1 cellular context compared by ENCODE assay signal in genomic region chr1:44290250-44291094, GRCh38.
TF ChIP-seq lines count a peak whose summit lies in the region.

No MANE protein-coding gene starts in this region.

TF ChIP-seq in K562, 482 proteins besides CTCF, POLR2A, EP300 and RAD21 (continued from another document and continues in another):
- no peak; the same call in 1 of the 2 replicates for TF ChIP-seq THRB (CRISPR knock-in tag; conservative IDR thresholded peaks at IDR 0.05)
- no peak for TF ChIP-seq CBX8 (IDR thresholded peaks at IDR 0.05; ENCODE audit: borderline replicate concordance, extremely low read depth, low read depth, low read length, poor library complexity, severe bottlenecking)
- peak; percentile 66; the same call in 1 of the 2 replicates for TF ChIP-seq ZNF740 (CRISPR knock-in tag; IDR thresholded peaks at IDR 0.05)
- TF ChIP-seq ZNF740 (tag; IDR thresholded peaks at IDR 0.05): peak in 1 of 2 experiments; percentile 69; a peak in 1 of 4 replicates
- TF ChIP-seq, protein P1, sequence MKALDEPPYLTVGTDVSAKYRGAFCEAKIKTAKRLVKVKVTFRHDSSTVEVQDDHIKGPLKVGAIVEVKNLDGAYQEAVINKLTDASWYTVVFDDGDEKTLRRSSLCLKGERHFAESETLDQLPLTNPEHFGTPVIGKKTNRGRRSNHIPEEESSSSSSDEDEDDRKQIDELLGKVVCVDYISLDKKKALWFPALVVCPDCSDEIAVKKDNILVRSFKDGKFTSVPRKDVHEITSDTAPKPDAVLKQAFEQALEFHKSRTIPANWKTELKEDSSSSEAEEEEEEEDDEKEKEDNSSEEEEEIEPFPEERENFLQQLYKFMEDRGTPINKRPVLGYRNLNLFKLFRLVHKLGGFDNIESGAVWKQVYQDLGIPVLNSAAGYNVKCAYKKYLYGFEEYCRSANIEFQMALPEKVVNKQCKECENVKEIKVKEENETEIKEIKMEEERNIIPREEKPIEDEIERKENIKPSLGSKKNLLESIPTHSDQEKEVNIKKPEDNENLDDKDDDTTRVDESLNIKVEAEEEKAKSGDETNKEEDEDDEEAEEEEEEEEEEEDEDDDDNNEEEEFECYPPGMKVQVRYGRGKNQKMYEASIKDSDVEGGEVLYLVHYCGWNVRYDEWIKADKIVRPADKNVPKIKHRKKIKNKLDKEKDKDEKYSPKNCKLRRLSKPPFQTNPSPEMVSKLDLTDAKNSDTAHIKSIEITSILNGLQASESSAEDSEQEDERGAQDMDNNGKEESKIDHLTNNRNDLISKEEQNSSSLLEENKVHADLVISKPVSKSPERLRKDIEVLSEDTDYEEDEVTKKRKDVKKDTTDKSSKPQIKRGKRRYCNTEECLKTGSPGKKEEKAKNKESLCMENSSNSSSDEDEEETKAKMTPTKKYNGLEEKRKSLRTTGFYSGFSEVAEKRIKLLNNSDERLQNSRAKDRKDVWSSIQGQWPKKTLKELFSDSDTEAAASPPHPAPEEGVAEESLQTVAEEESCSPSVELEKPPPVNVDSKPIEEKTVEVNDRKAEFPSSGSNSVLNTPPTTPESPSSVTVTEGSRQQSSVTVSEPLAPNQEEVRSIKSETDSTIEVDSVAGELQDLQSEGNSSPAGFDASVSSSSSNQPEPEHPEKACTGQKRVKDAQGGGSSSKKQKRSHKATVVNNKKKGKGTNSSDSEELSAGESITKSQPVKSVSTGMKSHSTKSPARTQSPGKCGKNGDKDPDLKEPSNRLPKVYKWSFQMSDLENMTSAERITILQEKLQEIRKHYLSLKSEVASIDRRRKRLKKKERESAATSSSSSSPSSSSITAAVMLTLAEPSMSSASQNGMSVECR (CRISPR knock-in tag; IDR thresholded peaks at IDR 0.05): no peak
- TF ChIP-seq, protein P2, sequence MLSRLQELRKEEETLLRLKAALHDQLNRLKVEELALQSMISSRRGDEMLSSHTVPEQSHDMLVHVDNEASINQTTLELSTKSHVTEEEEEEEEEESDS (CRISPR knock-in tag; IDR thresholded peaks at IDR 0.05): no peak
- peak; percentile 68; the same call in 1 of the 2 replicates for TF ChIP-seq ZBTB17 (CRISPR knock-in tag; IDR thresholded peaks at IDR 0.05)
- no peak for TF ChIP-seq SMAD1 (IDR thresholded peaks at IDR 0.05; ENCODE audit: low read depth, low read length, partially characterized antibody)
- TF ChIP-seq ZKSCAN1 (IDR thresholded peaks at IDR 0.05; ENCODE audit: low read depth, low read length): 0 out of 2 replicates have a peak, but pooled peaks have one; percentile 25
- TF ChIP-seq RNF2 (IDR thresholded peaks at IDR 0.05): peak; percentile 95
- no peak for TF ChIP-seq SPI1 (IDR thresholded peaks at IDR 0.05; ENCODE audit: borderline replicate concordance, low read depth, low read length)
- no peak for TF ChIP-seq ZFPM2 (CRISPR knock-in tag; IDR thresholded peaks at IDR 0.05)
- TF ChIP-seq ZNF277 (CRISPR knock-in tag; IDR thresholded peaks at IDR 0.05; ENCODE audit: borderline replicate concordance): no peak
- no peak for TF ChIP-seq BMI1 (IDR thresholded peaks at IDR 0.05; ENCODE audit: low read length)
- no peak; the same call in 1 of the 2 replicates for TF ChIP-seq JUN (IDR thresholded peaks at IDR 0.05; ENCODE audit: borderline replicate concordance, low read depth, low read length)
- no peak for TF ChIP-seq JUN (CRISPR knock-in tag; IDR thresholded peaks at IDR 0.05; ENCODE audit: borderline replicate concordance)
- TF ChIP-seq MYBL2 (IDR thresholded peaks at IDR 0.05; ENCODE audit: low read depth): peak; percentile 46; the same call in 1 of the 2 replicates
- TF ChIP-seq MYBL2 (CRISPR knock-in tag; IDR thresholded peaks at IDR 0.05; ENCODE audit: borderline replicate concordance): no peak
- no peak for TF ChIP-seq CHD2 (IDR thresholded peaks at IDR 0.05; ENCODE audit: low read depth, low read length)
- TF ChIP-seq HDGF (IDR thresholded peaks at IDR 0.05): no peak
- no peak for TF ChIP-seq PYGO2 (tag; IDR thresholded peaks at IDR 0.05)
- TF ChIP-seq FOXK1 (CRISPR knock-in tag; IDR thresholded peaks at IDR 0.05; ENCODE audit: borderline replicate concordance): no peak
- no peak; the same call in 1 of the 2 replicates for TF ChIP-seq KLF6 (CRISPR knock-in tag; IDR thresholded peaks at IDR 0.05; ENCODE audit: borderline replicate concordance)
- peak; percentile 81; the same call in 1 of the 2 replicates for TF ChIP-seq ETV5 (CRISPR knock-in tag; IDR thresholded peaks at IDR 0.05; ENCODE audit: low read depth)
- TF ChIP-seq DDX20 (tag; IDR thresholded peaks at IDR 0.05; ENCODE audit: low read depth): no peak
- TF ChIP-seq ETV6 (IDR thresholded peaks at IDR 0.05; ENCODE audit: borderline replicate concordance in 1 of 2, low read depth in 2 of 2, low read length in 1 of 2): no peak
- 0 out of 2 replicates have a peak, but pooled peaks have one; percentile 56 for TF ChIP-seq ETV6 (CRISPR knock-in tag; IDR thresholded peaks at IDR 0.05; ENCODE audit: borderline replicate concordance)
- TF ChIP-seq NR2C2 (CRISPR knock-in tag; IDR thresholded peaks at IDR 0.05): peak; percentile 60
- TF ChIP-seq NR2C2 (tag; IDR thresholded peaks at IDR 0.05): peak; percentile 64; the same call in 1 of the 2 replicates
- peak; percentile 52 to 97 for TF ChIP-seq RCOR1 (IDR thresholded peaks at IDR 0.05; ENCODE audit: borderline replicate concordance in 1 of 2, low read depth in 2 of 2, low read length in 2 of 2)
- TF ChIP-seq RHOXF2B (CRISPR knock-in tag; conservative IDR thresholded peaks at IDR 0.05): no peak
- TF ChIP-seq ZNF174 (CRISPR knock-in tag; IDR thresholded peaks at IDR 0.05): no peak
- TF ChIP-seq NFIX (CRISPR knock-in tag; IDR thresholded peaks at IDR 0.05; ENCODE audit: low read depth): no peak
- TF ChIP-seq SUPT5H (IDR thresholded peaks at IDR 0.05): no peak
- no peak for TF ChIP-seq ZNF282 (CRISPR knock-in tag; IDR thresholded peaks at IDR 0.05)
- no peak for TF ChIP-seq ZNF121 (CRISPR knock-in tag; conservative IDR thresholded peaks at IDR 0.05)
- no peak for TF ChIP-seq ERF (CRISPR knock-in tag; IDR thresholded peaks at IDR 0.05)
- TF ChIP-seq HDAC6 (IDR thresholded peaks at IDR 0.05; ENCODE audit: low read depth, low read length): no peak
- no peak for TF ChIP-seq RFX1 (IDR thresholded peaks at IDR 0.05)
- no peak for TF ChIP-seq HOXB6 (CRISPR knock-in tag; IDR thresholded peaks at IDR 0.05; ENCODE audit: borderline replicate concordance)
- 0 out of 4 replicates have a peak, but pooled peaks of 1 of the 2 experiments have one; percentile 63 for TF ChIP-seq UBTF (IDR thresholded peaks at IDR 0.05; ENCODE audit: borderline replicate concordance in 1 of 2, low read depth in 2 of 2, low read length in 2 of 2)
- TF ChIP-seq ZNF217 (CRISPR knock-in tag; IDR thresholded peaks at IDR 0.05): no peak
- peak; percentile 69; the same call in 1 of the 2 replicates for TF ChIP-seq MEF2D (tag; conservative IDR thresholded peaks at IDR 0.05; ENCODE audit: low read depth)
- no peak for TF ChIP-seq HLTF (IDR thresholded peaks at IDR 0.05)
- TF ChIP-seq ESRRB (CRISPR knock-in tag; IDR thresholded peaks at IDR 0.05; ENCODE audit: borderline replicate concordance): no peak
- no peak for TF ChIP-seq BCL6 (CRISPR knock-in tag; IDR thresholded peaks at IDR 0.05)
- TF ChIP-seq NUFIP1 (IDR thresholded peaks at IDR 0.05; ENCODE audit: partially characterized antibody): no peak
- TF ChIP-seq ZBED1 (IDR thresholded peaks at IDR 0.05): no peak
- TF ChIP-seq LEF1 (IDR thresholded peaks at IDR 0.05): peak; percentile 98
- no peak for TF ChIP-seq ZNF717 (CRISPR knock-in tag; IDR thresholded peaks at IDR 0.05)
- TF ChIP-seq NELFE (IDR thresholded peaks at IDR 0.05; ENCODE audit: insufficient read depth, insufficient read length): no peak
- TF ChIP-seq RBM39 (optimal IDR thresholded peaks at IDR 0.05; ENCODE audit: low read depth, low read length): no peak
- no peak for TF ChIP-seq TAF15 (IDR thresholded peaks at IDR 0.05; ENCODE audit: low read depth, low read length)
- no peak for TF ChIP-seq NR4A1 (CRISPR knock-in tag; IDR thresholded peaks at IDR 0.05)
- peak; percentile 90 for TF ChIP-seq NR4A1 (tag; IDR thresholded peaks at IDR 0.05)
- peak; percentile 96 for TF ChIP-seq HES1 (IDR thresholded peaks at IDR 0.05; ENCODE audit: low read depth)
- TF ChIP-seq ETV1 (tag; conservative IDR thresholded peaks at IDR 0.05; ENCODE audit: low read depth): peak; percentile 42
- no peak for TF ChIP-seq PURB (CRISPR knock-in tag; IDR thresholded peaks at IDR 0.05; ENCODE audit: low read depth)
- TF ChIP-seq, protein P3, sequence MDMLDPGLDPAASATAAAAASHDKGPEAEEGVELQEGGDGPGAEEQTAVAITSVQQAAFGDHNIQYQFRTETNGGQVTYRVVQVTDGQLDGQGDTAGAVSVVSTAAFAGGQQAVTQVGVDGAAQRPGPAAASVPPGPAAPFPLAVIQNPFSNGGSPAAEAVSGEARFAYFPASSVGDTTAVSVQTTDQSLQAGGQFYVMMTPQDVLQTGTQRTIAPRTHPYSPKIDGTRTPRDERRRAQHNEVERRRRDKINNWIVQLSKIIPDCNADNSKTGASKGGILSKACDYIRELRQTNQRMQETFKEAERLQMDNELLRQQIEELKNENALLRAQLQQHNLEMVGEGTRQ (CRISPR knock-in tag; IDR thresholded peaks at IDR 0.05): no peak
- TF ChIP-seq, protein P4, sequence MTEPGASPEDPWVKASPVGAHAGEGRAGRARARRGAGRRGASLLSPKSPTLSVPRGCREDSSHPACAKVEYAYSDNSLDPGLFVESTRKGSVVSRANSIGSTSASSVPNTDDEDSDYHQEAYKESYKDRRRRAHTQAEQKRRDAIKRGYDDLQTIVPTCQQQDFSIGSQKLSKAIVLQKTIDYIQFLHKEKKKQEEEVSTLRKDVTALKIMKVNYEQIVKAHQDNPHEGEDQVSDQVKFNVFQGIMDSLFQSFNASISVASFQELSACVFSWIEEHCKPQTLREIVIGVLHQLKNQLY (CRISPR knock-in tag; conservative IDR thresholded peaks at IDR 0.05): no peak
- no peak for TF ChIP-seq GABPB2 (CRISPR knock-in tag; conservative IDR thresholded peaks at IDR 0.05)
- peak; percentile 54; the same call in 1 of the 2 replicates for TF ChIP-seq EHMT2 (IDR thresholded peaks at IDR 0.05)
- no peak for TF ChIP-seq ZBTB1 (CRISPR knock-in tag; IDR thresholded peaks at IDR 0.05; ENCODE audit: borderline replicate concordance, low read depth)
- TF ChIP-seq ZNF274 (IDR thresholded peaks at IDR 0.05; ENCODE audit: borderline replicate concordance, low read depth, low read length): 0 out of 2 replicates have a peak, but pooled peaks have one; percentile 40
- peak; percentile 91 for TF ChIP-seq MECOM (CRISPR knock-in tag; IDR thresholded peaks at IDR 0.05)
- peak; percentile 85; the same call in 1 of the 2 replicates for TF ChIP-seq CC2D1A (IDR thresholded peaks at IDR 0.05)
- no peak for TF ChIP-seq ZKSCAN3 (CRISPR knock-in tag; IDR thresholded peaks at IDR 0.05)
- TF ChIP-seq LARP7 (IDR thresholded peaks at IDR 0.05): no peak
- 0 out of 2 replicates have a peak, but pooled peaks have one; percentile 17 for TF ChIP-seq TCF7L2 (IDR thresholded peaks at IDR 0.05; ENCODE audit: low read depth, low read length)
